8 cellular contexts compared by ENCODE assay signal in the genomic region with DNA sequence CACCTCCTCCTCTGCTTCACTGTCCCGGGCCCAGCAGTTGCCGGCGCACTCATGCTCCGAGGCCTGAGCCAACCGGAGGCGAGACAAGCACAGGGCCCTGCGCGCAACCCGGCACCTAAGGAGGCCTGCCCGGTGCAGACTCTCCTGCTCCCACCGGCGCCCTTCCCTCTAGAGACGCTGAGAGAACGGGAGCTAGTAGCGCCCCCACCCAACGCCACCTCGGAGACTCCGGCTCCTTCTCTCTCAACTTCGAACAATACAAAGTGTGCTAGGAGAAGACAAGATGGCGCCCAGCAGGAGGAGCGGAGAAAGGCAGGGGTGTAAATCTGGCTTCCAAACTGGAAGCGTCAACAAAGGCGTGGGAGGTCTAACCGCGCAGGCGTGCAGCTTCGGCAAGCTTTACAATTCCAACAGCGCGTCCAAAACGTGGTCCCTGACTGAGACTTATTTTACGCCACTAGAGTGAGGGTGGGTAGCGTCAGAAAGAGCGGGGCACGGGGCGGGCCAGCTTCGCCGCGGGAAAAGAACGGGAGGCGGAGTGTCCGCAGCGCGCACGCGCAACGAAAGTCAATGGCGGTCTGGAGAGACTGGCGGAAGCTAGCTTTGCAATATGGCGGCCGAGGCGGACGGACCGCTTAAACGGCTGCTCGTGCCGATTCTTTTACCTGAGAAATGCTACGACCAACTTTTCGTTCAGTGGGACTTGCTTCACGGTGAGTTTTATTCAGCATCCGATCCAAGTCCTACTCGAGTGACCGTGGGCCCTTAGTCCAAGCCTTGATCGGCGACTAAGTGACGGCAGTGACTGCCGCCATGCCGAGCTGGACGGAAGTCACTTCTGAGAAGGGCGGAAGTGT. TPM values are rescaled to one million over a fixed set of nuclear protein-coding genes. Genes with fewer than 3 reads are reported as not detected.
A peak's percentile ranks its signal among the peaks of the same experiment; 100 is the strongest.
DNase-seq lines count a peak whose midpoint lies in the region; ATAC-seq and TF ChIP-seq lines count a peak whose summit lies in the region.

A gene (plus strand): TSS at position 600 of the 857 bp plus-strand sequence. CDS start 11 bp downstream, at position 611.

- ATAC-seq in HG02884 (IDR thresholded peaks at IDR 0.05; ENCODE audit: unreplicated experiment): peak; percentile 49

- DNase-seq in GM13977 (ENCODE audit: low spot score) (peak; percentile 95), NCI-H187 treated with DMSO at 0.1 percent for 48 hours (lab: John Stamatoyannopoulos, UW) (peak; percentile 77), anterior cingulate cortex (lab: John Stamatoyannopoulos, UW) (peak; percentile 75 to 100 (median 96)), right atrium auricular region (ENCODE audit: low spot score) (peak; percentile 98), pulmonary artery endothelial cell (ENCODE audit: low read depth, low spot score) (peak; percentile 80), uterus (peak; percentile 97 to 98)

- H3K4me3 ChIP-seq in right atrium auricular region (peak within 1 kb of the TSS; percentile 61 to 70), uterus (peak within 1 kb of the TSS; percentile 64 to 66)

- in situ Hi-C loops in GM13977 (cut with MboI; ENCODE audit: low pct_unique_long_range_greater_than_20kb, low sequenced_read_pairs, unreplicated experiment): no loop called here

- H3K9me3 ChIP-seq in right atrium auricular region (no peaks in the 10 kb centered on the region), uterus (no peaks in the 10 kb centered on the region)

- H3K27me3 ChIP-seq in right atrium auricular region (no peaks in the 10 kb centered on the region), uterus (no peaks in the 10 kb centered on the region)

- TF ChIP-seq POLR2A in uterus (IDR thresholded peaks at IDR 0.05): peak; percentile 60 to 73

- H3K4me1 ChIP-seq in right atrium auricular region: peaks cover 0 to 70% of the 10 kb centered on the region in 2 donors
- peaks cover 7% of the 10 kb centered on the region in 2 donors for H3K4me1 ChIP-seq in uterus

- intact Hi-C loops in T-helper 2 cell treated with Interferon-gamma antibody and Interleukin-4, amounts not matched to agents 100 ng/mL and 5 ng/mL, for 36 hours (cut with micrococcal nuclease): loop anchor here (1.0 to 5.0 kb wide), 4 partner anchors 11 to 259 kb away; a partner anchor contains a TSS
- intact Hi-C loops in uterus (cut with DNase I; ENCODE audit: low total_unique reads): loop anchor here (10.0 kb wide), 1 partner anchor 229 kb away; a partner anchor contains a TSS

- H3K36me3 ChIP-seq in right atrium auricular region: peaks cover 7% of the 10 kb centered on the region
- H3K36me3 ChIP-seq in uterus: no peaks in the 10 kb centered on the region

- no peak for TF ChIP-seq CTCF in GM13977 (IDR thresholded peaks at IDR 0.05; ENCODE audit: extremely low read depth, insufficient read depth, missing control alignments)
- TF ChIP-seq CTCF in right atrium auricular region (IDR thresholded peaks at IDR 0.05): peak in 1 of 2 donors; percentile 15
- peak in 2 of 4 experiments; percentile 18 to 27 for TF ChIP-seq CTCF in uterus (IDR thresholded peaks at IDR 0.05)

- H3K27ac ChIP-seq in right atrium auricular region (peak within 1 kb of the TSS; percentile 95 to 97), uterus (peak within 1 kb of the TSS; percentile 96)

RNA-seq across cellular contexts. Expression of the gene that starts here (rescaled TPM):
- total RNA-seq in T-helper 2 cell treated with Interferon-gamma antibody and Interleukin-4, amounts not matched to agents 100 ng/mL and 5 ng/mL, for 36 hours: 79.6 and 79.9 TPM in 2 replicates
- total RNA-seq in right atrium auricular region (10 to 100 TPM; 55.4 to 81.1 TPM), pulmonary artery endothelial cell (72.5 and 100 TPM in 2 replicates), uterus (10 to 100 TPM in 3 of 4 donors, 1 to 10 TPM in 1; 2.6 to 63.6 (median 35.0) TPM)

Comparison
In these comparisons a context has a peak if more than half of its experiments do, and no peak if none do; other contexts are left out.
1. Peak in every context shown above with its lines: DNase-seq, ATAC-seq, H3K4me3 ChIP-seq and H3K27ac ChIP-seq.